8 cellular contexts compared by ENCODE assay signal in genomic region chr6:46653439-46653942, GRCh38. TPM values are rescaled to one million over a fixed set of nuclear protein-coding genes. Genes with fewer than 3 reads are reported as not detected.
DNase-seq lines count a peak whose midpoint lies in the region; ATAC-seq and TF ChIP-seq lines count a peak whose summit lies in the region.

No MANE protein-coding gene starts in this region.

- TF ChIP-seq CTCF in 22Rv1 (IDR thresholded peaks at IDR 0.05) (no peak), HEK293 (tag by site-specific recombination; IDR thresholded peaks at IDR 0.05) (0 out of 2 replicates have a peak, but pooled peaks have one; percentile 5), breast epithelium (IDR thresholded peaks at IDR 0.05) (no peak), mucosa of descending colon (IDR thresholded peaks at IDR 0.05) (no peak)

- H3K4me3 ChIP-seq in HEK293 (ENCODE audit: low read depth, low read length), result peak overlapping the region; percentile 78
- peak overlapping the region; percentile 77 to 94 (median 91) for H3K4me3 ChIP-seq in breast epithelium
- peak overlapping the region; percentile 73 for H3K4me3 ChIP-seq in mucosa of descending colon

- no peak for TF ChIP-seq POLR2A in breast epithelium (IDR thresholded peaks at IDR 0.05)

- CTCF ChIA-PET in HEK293 (lab: Yijun Ruan, JAX), result no interaction called here

- intact Hi-C loops in breast epithelium (cut with DNase I; ENCODE audit: low total_unique reads) (no loop called here), mucosa of descending colon (cut with DNase I, micrococcal nuclease) (no loop called here)

- POLR2A ChIA-PET in HEK293 (lab: Yijun Ruan, JAX), result interaction anchor here (1.2 kb wide), 1 partner anchor 8 kb away, joined by 3 read pairs; no protein-coding TSS in a partner anchor

- H3K36me3 ChIP-seq in HEK293 (ENCODE audit: control insufficient read depth in 2 of 2, insufficient read depth in 1 of 2, low read length in 2 of 2) (peaks cover 9 to 16% of the 10 kb centered on the region in 2 experiments; a peak in 2 of 3 replicates), breast epithelium (no peaks in the 10 kb centered on the region), mucosa of descending colon (ENCODE audit: low read depth) (no peaks in the 10 kb centered on the region)

- no peaks in the 10 kb centered on the region for H3K9me3 ChIP-seq in HEK293 (ENCODE audit: control insufficient read depth, insufficient read depth, low read depth, low read length)
- no peaks in the 10 kb centered on the region for H3K9me3 ChIP-seq in breast epithelium
- no peaks in the 10 kb centered on the region for H3K9me3 ChIP-seq in mucosa of descending colon

- no peaks in the 10 kb centered on the region for H3K27me3 ChIP-seq in breast epithelium

- no peak for ATAC-seq in mucosa of descending colon
- no peak for ATAC-seq in GM19035 (IDR thresholded peaks at IDR 0.05; ENCODE audit: unreplicated experiment)
- ATAC-seq in HG02981 (IDR thresholded peaks at IDR 0.05; ENCODE audit: unreplicated experiment), result no peak

- H3K27ac ChIP-seq in 22Rv1, result peak overlapping the region; percentile 80
- no peak overlapping the region; the same call in 1 of the 2 replicates for H3K27ac ChIP-seq in HEK293 (ENCODE audit: extremely low read depth, low read depth, low read length)
- peak overlapping the region; percentile 85 to 89 for H3K27ac ChIP-seq in breast epithelium

- H3K4me1 ChIP-seq in HEK293 (ENCODE audit: control insufficient read depth, insufficient read depth, low read length) (peaks cover 17% of the 10 kb centered on the region; the same call in 1 of the 2 replicates), breast epithelium (no peaks in the 10 kb centered on the region), mucosa of descending colon (ENCODE audit: low read depth) (peaks cover 15% of the 10 kb centered on the region)

- DNase-seq in breast epithelium (ENCODE audit: low spot score in 2 of 2), result no peak
- no peak for DNase-seq in mucosa of descending colon
- no peak for DNase-seq in AG08395 (ENCODE audit: low spot score)
- DNase-seq in SIG-M5 treated with dmso at 0.1 percent for 504 hours (lab: John Stamatoyannopoulos, UW; ENCODE audit: unreplicated experiment), result no peak

TF ChIP-seq in HEK293, 187 proteins besides CTCF, POLR2A, EP300 and RAD21:
- TF ChIP-seq ZNF335 (tag by site-specific recombination; conservative IDR thresholded peaks at IDR 0.05), result peak; percentile 94
- TF ChIP-seq ZNF624 (tag by site-specific recombination; IDR thresholded peaks at IDR 0.05), result no peak
- peak; percentile 21; the same call in 1 of the 2 replicates for TF ChIP-seq ZNF366 (tag by site-specific recombination; conservative IDR thresholded peaks at IDR 0.05)
- 0 out of 2 replicates have a peak, but pooled peaks have one; percentile 35 for TF ChIP-seq ZBTB17 (tag by site-specific recombination; IDR thresholded peaks at IDR 0.05)
- peak; percentile 54; the same call in 1 of the 2 replicates for TF ChIP-seq SP7 (tag by site-specific recombination; IDR thresholded peaks at IDR 0.05)
- no peak for TF ChIP-seq SCRT2 (tag by site-specific recombination; IDR thresholded peaks at IDR 0.05)

RNA-seq across cellular contexts. Expression of gene SLC25A27, which starts 0.7 kb away (rescaled TPM):
- total RNA-seq in breast epithelium (10 to 100 TPM; 27.0 to 81.7 (median 37.4) TPM), mucosa of descending colon (10 to 100 TPM; 12.8 to 19.5 (median 19.4) TPM)

RNA-seq across cellular contexts. Expression of gene CYP39A1, which starts 0.9 kb away (rescaled TPM):
- total RNA-seq in breast epithelium (10 to 100 TPM in 1 of 3 donors, 1 to 10 TPM in 2; 1.6 to 12.3 (median 6.9) TPM), mucosa of descending colon (1 to 10 TPM; 4.1 to 5.3 (median 4.5) TPM)

RNA-seq across cellular contexts. Expression of gene TDRD6, which starts 34.2 kb away (rescaled TPM):
- 1 to 10 TPM in 2 of 3 donors, under 1 TPM in 1; 0.66 to 2.5 (median 1.1) TPM for total RNA-seq in breast epithelium
- 1 to 10 TPM in 1 of 3 donors, under 1 TPM in 2; 0.39 to 1.9 (median 0.52) TPM for total RNA-seq in mucosa of descending colon
